Comparison of ENCODE assay signal across 26 cellular contexts in genomic region chr19:14809272-14810057, GRCh38. TPM values are rescaled to one million over a fixed set of nuclear protein-coding genes. Genes with fewer than 3 reads are reported as not detected.
"Had no signal": no experiment of that assay in that cellular context is flagged by ENCODE, and none has a peak within 500 bp of the region (broad histone marks: within the 10 kb centered on the region; RNA-seq: fewer than 3 reads in every experiment).

No MANE protein-coding gene starts in this region.

- H3K4me1 Mint-ChIP-seq: activated naive CD4-positive, alpha-beta T cell treated with anti-CD3 and anti-CD28 coated beads, Interleukin-2, amount 10 ng/mL, durations not matched to agents 7 days and 5 days; mesothelial cell of epicardium; neural progenitor cell had no signal

- DNase-seq: activated CD4-positive, alpha-beta T cell treated with anti-CD3 and anti-CD28 coated beads for 4 hours; activated CD4-positive, alpha-beta T cell treated with anti-CD3 and anti-CD28 coated beads, Interleukin-2, amount 50 U/mL, for 48 hours; activated CD4-positive, CD25-positive, alpha-beta regulatory T cell; activated effector memory CD4-positive, alpha-beta T cell treated with Interleukin-2 at 50 U/mL for 16 hours; activated naive CD4-positive, alpha-beta T cell treated with anti-CD3 and anti-CD28 coated beads, Interleukin-2, amount 10 ng/mL, durations not matched to agents 7 days and 5 days; activated T-cell treated with anti-CD3 and anti-CD28 coated beads, Interleukin-2, amount 50 U/mL, for 48 hours; effector CD4-positive, alpha-beta T cell; heart right ventricle; mammary epithelial cell; naive thymus-derived CD8-positive, alpha-beta T cell; right lobe of liver; stimulated activated CD4-positive, alpha-beta T cell treated with anti-CD3 and anti-CD28 coated beads, Interleukin-15, amount 100 ng/mL, for 24 hours; stimulated activated naive B cell treated with anti-CD40 and anti-IgM and Interleukin-4, amounts not matched to agents 10 μg/mL and 1 μg/mL and 100 μg/mL, for 72 hours; T1000 had no signal

- H3K9me3 ChIP-seq: heart right ventricle, right lobe of liver, thoracic aorta had no signal

- ATAC-seq: naive thymus-derived CD8-positive, alpha-beta T cell; stimulated activated naive B cell treated with anti-CD40 and anti-IgM and Interleukin-4, amounts not matched to agents 10 μg/mL and 1 μg/mL and 100 μg/mL, for 72 hours had no signal

- H3K27ac ChIP-seq: neural progenitor cell, right lobe of liver, thoracic aorta had no signal

- H3K27me3 Mint-ChIP-seq: stimulated activated naive B cell treated with anti-CD40 and anti-IgM and Interleukin-4, amounts not matched to agents 10 μg/mL and 1 μg/mL and 100 μg/mL, for 72 hours had no signal

- H3K36me3 ChIP-seq: heart right ventricle, neural progenitor cell, right lobe of liver, thoracic aorta had no signal

- H3K9me3 Mint-ChIP-seq: activated naive CD4-positive, alpha-beta T cell treated with anti-CD3 and anti-CD28 coated beads, Interleukin-2, amount 10 ng/mL, durations not matched to agents 7 days and 5 days; naive thymus-derived CD8-positive, alpha-beta T cell; neural progenitor cell; stimulated activated naive B cell treated with anti-CD40 and anti-IgM and Interleukin-4, amounts not matched to agents 10 μg/mL and 1 μg/mL and 100 μg/mL, for 72 hours; type B pancreatic cell had no signal

- H3K27ac Mint-ChIP-seq: activated naive CD4-positive, alpha-beta T cell treated with anti-CD3 and anti-CD28 coated beads, Interleukin-2, amount 10 ng/mL, durations not matched to agents 7 days and 5 days; mesothelial cell of epicardium; neural progenitor cell; stimulated activated naive B cell treated with anti-CD40 and anti-IgM and Interleukin-4, amounts not matched to agents 10 μg/mL and 1 μg/mL and 100 μg/mL, for 72 hours; type B pancreatic cell had no signal

- H3K27me3 ChIP-seq: neural progenitor cell, right lobe of liver had no signal

- H3K36me3 Mint-ChIP-seq: activated naive CD4-positive, alpha-beta T cell treated with anti-CD3 and anti-CD28 coated beads, Interleukin-2, amount 10 ng/mL, durations not matched to agents 7 days and 5 days; mesothelial cell of epicardium; naive thymus-derived CD8-positive, alpha-beta T cell; neural progenitor cell; stimulated activated naive B cell treated with anti-CD40 and anti-IgM and Interleukin-4, amounts not matched to agents 10 μg/mL and 1 μg/mL and 100 μg/mL, for 72 hours; type B pancreatic cell had no signal

- H3K4me3 Mint-ChIP-seq: activated naive CD4-positive, alpha-beta T cell treated with anti-CD3 and anti-CD28 coated beads, Interleukin-2, amount 10 ng/mL, durations not matched to agents 7 days and 5 days; mesothelial cell of epicardium; neural progenitor cell; stimulated activated naive B cell treated with anti-CD40 and anti-IgM and Interleukin-4, amounts not matched to agents 10 μg/mL and 1 μg/mL and 100 μg/mL, for 72 hours; type B pancreatic cell had no signal

- H3K4me3 ChIP-seq: neural progenitor cell, right lobe of liver, smooth muscle cell, thoracic aorta had no signal

- H3K4me1 ChIP-seq: heart right ventricle, neural progenitor cell, right lobe of liver had no signal

- H3K9ac ChIP-seq: neural progenitor cell had no signal

RNA-seq across cellular contexts. Expression of gene OR7A5, which starts 25.5 kb away (rescaled TPM):
- total RNA-seq: chondrocyte; epithelial cell of proximal tubule; fibroblast of villous mesenchyme; heart right ventricle; mammary epithelial cell; mesothelial cell of epicardium; naive thymus-derived CD8-positive, alpha-beta T cell; osteocyte; pulmonary artery endothelial cell; right lobe of liver; smooth muscle cell; T-helper 1 cell treated with Interleukin-12 subunit alpha and Interleukin-12 subunit beta and Interleukin-4 antibody, amounts not matched to agents 30 ng/mL and 1 ng/mL, for 36 hours; thoracic aorta had no signal
- polyA plus RNA-seq: heart right ventricle; naive thymus-derived CD8-positive, alpha-beta T cell; smooth muscle cell had no signal

RNA-seq across cellular contexts. Expression of gene OR7C1, which starts 25.5 kb away (rescaled TPM):
- total RNA-seq: chondrocyte; epithelial cell of proximal tubule; fibroblast of villous mesenchyme; mammary epithelial cell; mesothelial cell of epicardium; naive thymus-derived CD8-positive, alpha-beta T cell; osteocyte; pulmonary artery endothelial cell; smooth muscle cell; T-helper 1 cell treated with Interleukin-12 subunit alpha and Interleukin-12 subunit beta and Interleukin-4 antibody, amounts not matched to agents 30 ng/mL and 1 ng/mL, for 36 hours; thoracic aorta had no signal
- polyA plus RNA-seq: naive thymus-derived CD8-positive, alpha-beta T cell; smooth muscle cell had no signal

RNA-seq across cellular contexts. Expression of gene ADGRE2, which starts 31.1 kb away (rescaled TPM):
- total RNA-seq: mesothelial cell of epicardium; naive thymus-derived CD8-positive, alpha-beta T cell; osteocyte; pulmonary artery endothelial cell had no signal
- polyA plus RNA-seq: naive thymus-derived CD8-positive, alpha-beta T cell had no signal

RNA-seq across cellular contexts. Expression of gene OR7A10, which starts 39.3 kb away (rescaled TPM):
- total RNA-seq: chondrocyte; epithelial cell of proximal tubule; fibroblast of villous mesenchyme; heart right ventricle; mammary epithelial cell; mesothelial cell of epicardium; naive thymus-derived CD8-positive, alpha-beta T cell; osteocyte; pulmonary artery endothelial cell; right lobe of liver; smooth muscle cell; T-helper 1 cell treated with Interleukin-12 subunit alpha and Interleukin-12 subunit beta and Interleukin-4 antibody, amounts not matched to agents 30 ng/mL and 1 ng/mL, for 36 hours; thoracic aorta had no signal
- polyA plus RNA-seq: heart right ventricle; keratinocyte; mammary epithelial cell; naive thymus-derived CD8-positive, alpha-beta T cell; smooth muscle cell had no signal
